18 cellular contexts compared by ENCODE assay signal in genomic region chr9:98009437-98009836, GRCh38. TPM values are rescaled to one million over a fixed set of nuclear protein-coding genes. Genes with fewer than 3 reads are reported as not detected.
DNase-seq lines count a peak whose midpoint lies in the region; ATAC-seq, FAIRE-seq and TF ChIP-seq lines count a peak whose summit lies in the region.
"Had no signal": no experiment of that assay in that cellular context is flagged by ENCODE, and none has a peak within 500 bp of the region (broad histone marks: within the 10 kb centered on the region; RNA-seq: fewer than 3 reads in every experiment).

No MANE protein-coding gene starts in this region.

- no peak for TF ChIP-seq EP300 in GM12878 (IDR thresholded peaks at IDR 0.05; ENCODE audit: borderline replicate concordance in 1 of 2, control insufficient read depth in 1 of 2, low read depth in 2 of 2, low read length in 2 of 2)

- H3K9me3 ChIP-seq in BLaER1 treated with 17β-estradiol and CSF1 and Interleukin-3, amounts not matched to agents 10 nM and 100 nM (replicated peaks in 1 of 11): no peaks in the 10 kb centered on the region
- H3K9me3 ChIP-seq in GM12878 (replicated peaks; ENCODE audit: control insufficient read depth, insufficient read depth, low read length): no peaks in the 10 kb centered on the region
- H3K9me3 ChIP-seq: ovary had no signal

- in situ Hi-C loops in G401 (cut with HindIII; ENCODE audit: low sequenced_read_pairs) (no loop called here), GM12878 (cut with MboI) (no loop called here)

- intact Hi-C loops in GM12878 (cut with micrococcal nuclease; ENCODE audit: unreplicated experiment): no loop called here

- no peak for FAIRE-seq in GM12878 (lab: Jason Lieb, UNC)

- peaks cover 22 to 97% (median 83%) of the 10 kb centered on the region in 11 experiments; a peak in 21 of 22 replicates for H4K20me1 ChIP-seq in BLaER1 treated with 17β-estradiol and CSF1 and Interleukin-3, amounts not matched to agents 10 nM and 100 nM
- no peaks in the 10 kb centered on the region for H4K20me1 ChIP-seq in GM12878 (ENCODE audit: control insufficient read depth, insufficient read depth)

- peak overlapping the region; percentile 14 to 71 (median 53) for H3K4me2 ChIP-seq in BLaER1 treated with 17β-estradiol and CSF1 and Interleukin-3, amounts not matched to agents 10 nM and 100 nM
- no peak overlapping the region for H3K4me2 ChIP-seq in GM12878 (ENCODE audit: control insufficient read depth, insufficient read depth)

- H3K27me3 Mint-ChIP-seq in naive thymus-derived CD8-positive, alpha-beta T cell: no peaks in the 10 kb centered on the region

- no peaks in the 10 kb centered on the region for H3K9me3 Mint-ChIP-seq in naive thymus-derived CD8-positive, alpha-beta T cell

- H3K4me3 ChIP-seq in BLaER1 treated with 17β-estradiol and CSF1 and Interleukin-3, amounts not matched to agents 10 nM and 100 nM: no peak overlapping the region
- no peak overlapping the region for H3K4me3 ChIP-seq in GM12878
- H3K4me3 ChIP-seq: GM23248, ovary had no signal

- H3K4me1 Mint-ChIP-seq in naive thymus-derived CD8-positive, alpha-beta T cell: peaks cover 21 to 32% (median 26%) of the 10 kb centered on the region in 4 donors

- ATAC-seq in GM12878: no peak
- ATAC-seq in naive thymus-derived CD8-positive, alpha-beta T cell: no peak
- ATAC-seq in GM21723 (IDR thresholded peaks at IDR 0.05; ENCODE audit: unreplicated experiment): no peak

- H3K36me3 ChIP-seq in BLaER1 treated with 17β-estradiol and CSF1 and Interleukin-3, amounts not matched to agents 10 nM and 100 nM: peaks cover 95 to 100% (median 100%) of the 10 kb centered on the region in 11 experiments
- H3K36me3 ChIP-seq in GM12878 (ENCODE audit: control insufficient read depth in 2 of 2, insufficient read depth in 2 of 2, low read length in 1 of 2): peaks cover 43 to 51% of the 10 kb centered on the region in 2 experiments
- H3K36me3 ChIP-seq: ovary had no signal

- peaks cover 24 to 59% (median 38%) of the 10 kb centered on the region in 10 experiments for H3K4me1 ChIP-seq in BLaER1 treated with 17β-estradiol and CSF1 and Interleukin-3, amounts not matched to agents 10 nM and 100 nM
- H3K4me1 ChIP-seq in GM12878 (ENCODE audit: control insufficient read depth, insufficient read depth, low read length): no peaks in the 10 kb centered on the region

- H3K79me2 ChIP-seq in GM12878 (ENCODE audit: control insufficient read depth, insufficient read depth, low read length): peaks cover 1% of the 10 kb centered on the region

- DNase-seq in G401 (ENCODE audit: low spot score): peak; percentile 33
- DNase-seq in GM12878 (ENCODE audit: low read depth, low spot score): no peak
- DNase-seq in naive thymus-derived CD8-positive, alpha-beta T cell: no peak
- DNase-seq in HEK293T (ENCODE audit: extremely low spot score): no peak
- DNase-seq in DMS 273 treated with DMSO at 0.1 percent for 48 hours (lab: John Stamatoyannopoulos, UW): no peak
- DNase-seq: AML-193; effector CD8-positive, alpha-beta T cell; GM23248; kidney glomerular epithelial cell; midbrain; NCI-H1930; NCI-H446 treated with DMSO at 0.1 percent for 48 hours; ovary; SHP77 treated with DMSO at 0.1 percent for 48 hours; stimulated activated CD4-positive, alpha-beta T cell treated with anti-CD3 and anti-CD28 coated beads, Interleukin-4, amount 100 ng/mL, for 24 hours; T-helper 9 cell had no signal

- CTCF ChIA-PET in GM12878 (lab: Yijun Ruan, JAX) (interaction anchor here (0.7 kb wide), 1 partner anchor 26 kb away, joined by 4 read pairs; the partner anchor contains the start of gene ANP32B), HEK293T (lab: Yijun Ruan, JAX) (no interaction called here)

- RAD21 ChIA-PET in GM12878 (lab: Charles Lee; ENCODE audit: unreplicated experiment): no interaction called here

- H2AFZ ChIP-seq in GM12878 (ENCODE audit: control insufficient read depth, low read depth, low read length): no peak overlapping the region
- H2AFZ ChIP-seq: GM23248 had no signal

- peaks cover 0 to 94% (median 23%) of the 10 kb centered on the region in 3 donors for H3K36me3 Mint-ChIP-seq in naive thymus-derived CD8-positive, alpha-beta T cell

- TF ChIP-seq CTCF in GM12878 (IDR thresholded peaks at IDR 0.05 in 2 of 3, conservative IDR thresholded peaks at IDR 0.05 in 1 of 3; ENCODE audit: control insufficient read depth in 2 of 3, extremely low read depth in 1 of 3, insufficient read depth in 1 of 3, low read depth in 3 of 3, low read length in 3 of 3): no peak

- 76% methylated on average over 6 of the region's 6 CpGs for WGBS in GM12878 (ENCODE audit: insufficient coverage, insufficient replicate concordance, low lambda C conversion rate, missing lambda C conversion rate)

- TF ChIP-seq RAD21 in GM12878 (IDR thresholded peaks at IDR 0.05; ENCODE audit: insufficient read depth, low read depth, low read length): no peak

- POLR2A ChIA-PET in GM12878 (lab: Charles Lee): no interaction called here
- POLR2A ChIA-PET in naive thymus-derived CD8-positive, alpha-beta T cell (lab: Charles Lee): no interaction called here
- POLR2A ChIA-PET in HEK293T (lab: Yijun Ruan, JAX): no interaction called here

- BruUV-seq in GM12878 (replicated peaks; lab: Mats Ljungman, UMichigan): no TSS peak

- H3K4me3 Mint-ChIP-seq in naive thymus-derived CD8-positive, alpha-beta T cell: peak overlapping the region in 2 of 10 donors; percentile 5 to 28

- H3K27me3 ChIP-seq in BLaER1 treated with 17β-estradiol and CSF1 and Interleukin-3, amounts not matched to agents 10 nM and 100 nM: no peaks in the 10 kb centered on the region
- H3K27me3 ChIP-seq in GM12878 (replicated peaks in 1 of 2; ENCODE audit: control insufficient read depth in 2 of 2, insufficient read depth in 2 of 2, low read length in 1 of 2): no peaks in the 10 kb centered on the region
- H3K27me3 ChIP-seq: ovary had no signal

- H3K9ac ChIP-seq in BLaER1 treated with 17β-estradiol and CSF1 and Interleukin-3, amounts not matched to agents 10 nM and 100 nM: no peak overlapping the region; a peak in 2 of 22 replicates
- H3K9ac ChIP-seq in GM12878 (ENCODE audit: control insufficient read depth, insufficient read depth, low read length): no peak overlapping the region
- H3K9ac ChIP-seq: GM23248 had no signal

- peak; percentile 35; the same call in 1 of the 2 replicates for TF ChIP-seq POLR2A in GM12878 (IDR thresholded peaks at IDR 0.05; ENCODE audit: low read depth, low read length)

- SMC1A ChIA-PET in GM12878 (lab: Charles Lee; ENCODE audit: uncharacterized antibody, unreplicated experiment): no interaction called here

- H3K27ac Mint-ChIP-seq in naive thymus-derived CD8-positive, alpha-beta T cell: peak overlapping the region in 7 of 10 donors; percentile 14 to 87 (median 65)

- H3K27ac ChIP-seq in BLaER1 treated with 17β-estradiol and CSF1 and Interleukin-3, amounts not matched to agents 10 nM and 100 nM: peak overlapping the region in 4 of 11 experiments; percentile 7 to 52 (median 30); a peak in 6 of 22 replicates
- H3K27ac ChIP-seq in GM12878 (ENCODE audit: control insufficient read depth, insufficient read depth): no peak overlapping the region
- H3K27ac ChIP-seq: ovary had no signal

TF ChIP-seq in HEK293T, 16 proteins besides CTCF, POLR2A, EP300 and RAD21:
- no peak for TF ChIP-seq SP1 (IDR thresholded peaks at IDR 0.05)
- TF ChIP-seq ELF4 (IDR thresholded peaks at IDR 0.05): no peak
- TF ChIP-seq LEF1 (IDR thresholded peaks at IDR 0.05; ENCODE audit: borderline replicate concordance): no peak

RNA-seq across cellular contexts. Expression of gene ANP32B, which starts 26.3 kb away (rescaled TPM):
- 8.4 and 10.2 TPM in 2 replicates for total RNA-seq in G401 (2014; rRNA removed; shearing (Covaris generic))
- 19.4 and 27.4 TPM in 2 replicates for total RNA-seq in GM12878 (2013; cell fraction: nucleolus; rRNA removed)
- total RNA-seq in GM12878 (2014; rRNA removed): 20.4 and 24.5 TPM in 2 replicates
- 34.4 and 41.8 TPM in 2 replicates for total RNA-seq in GM12878 (2014; rRNA removed; fragmentation: Illumina TruSeq; extraction: Trizol)
- 239 and 244 TPM in 2 replicates for total RNA-seq in GM12878 (2021)
- 190 TPM for polyA plus RNA-seq in GM12878 (2011; ENCODE audit: low read depth)
- 79.8 and 96.4 TPM in 2 replicates for polyA plus RNA-seq in GM12878 (2011; rRNA removed)
- polyA plus RNA-seq in GM12878 (2011; cell fraction: cytosol; rRNA removed): 27.8 and 36.5 TPM in 2 replicates
- 28.7 and 45.7 TPM in 2 replicates for polyA plus RNA-seq in GM12878 (2011; cell fraction: nucleus; rRNA removed)
- 332 and 355 TPM in 2 replicates for polyA plus RNA-seq in GM12878 (2012)
- 419 and 544 TPM in 2 replicates for polyA plus RNA-seq in GM12878 (2014; fragmentation: Illumina TruSeq; extraction: Trizol)
- polyA plus RNA-seq in GM12878 (2014; fragmentation: Nextera tagmentation; extraction: Ambion mirVana): 100 to 1,000 TPM in 1 of 2 experiments, 10 to 100 TPM in 1; 85.9 to 204 TPM
- 138 and 143 TPM in 2 replicates for polyA plus RNA-seq in GM12878 (2014; rRNA removed)
- 100 to 1,000 TPM; 272 to 284 TPM for polyA plus RNA-seq in GM12878 (2016; fragmentation: Nextera tagmentation; extraction: Ambion mirVana)
- polyA minus RNA-seq in GM12878 (2011; rRNA and poly(A)+ RNA removed): 28.0 and 32.2 TPM in 2 replicates
- 41.0 and 41.8 TPM in 2 replicates for polyA minus RNA-seq in GM12878 (2011; cell fraction: cytosol; rRNA and poly(A)+ RNA removed)
- 16.4 and 40.0 TPM in 2 replicates for polyA minus RNA-seq in GM12878 (2011; cell fraction: nucleus; rRNA and poly(A)+ RNA removed)
- 100 to 1,000 TPM; 200 to 205 TPM for total RNA-seq in naive thymus-derived CD8-positive, alpha-beta T cell
- polyA plus RNA-seq in naive thymus-derived CD8-positive, alpha-beta T cell: 100 to 1,000 TPM in 2 of 3 donors, 10 to 100 TPM in 1; 87.8 to 110 (median 108) TPM

RNA-seq across cellular contexts. Expression of gene NANS, which starts 47.1 kb away (rescaled TPM):
- total RNA-seq in G401 (2014; rRNA removed; shearing (Covaris generic)): 122 and 147 TPM in 2 replicates
- 28.4 and 33.0 TPM in 2 replicates for total RNA-seq in GM12878 (2013; cell fraction: nucleolus; rRNA removed)
- total RNA-seq in GM12878 (2014; rRNA removed): 64.8 and 68.3 TPM in 2 replicates
- 52.3 and 55.5 TPM in 2 replicates for total RNA-seq in GM12878 (2014; rRNA removed; fragmentation: Illumina TruSeq; extraction: Trizol)
- total RNA-seq in GM12878 (2021): 47.8 and 49.1 TPM in 2 replicates
- polyA plus RNA-seq in GM12878 (2011; ENCODE audit: low read depth): 55.9 TPM
- polyA plus RNA-seq in GM12878 (2011; rRNA removed): 37.9 and 44.6 TPM in 2 replicates
- 51.9 and 54.2 TPM in 2 replicates for polyA plus RNA-seq in GM12878 (2011; cell fraction: cytosol; rRNA removed)
- polyA plus RNA-seq in GM12878 (2011; cell fraction: nucleus; rRNA removed): 23.3 and 29.3 TPM in 2 replicates
- polyA plus RNA-seq in GM12878 (2012): 56.9 and 74.3 TPM in 2 replicates
- polyA plus RNA-seq in GM12878 (2014; fragmentation: Illumina TruSeq; extraction: Trizol): 47.8 and 48.8 TPM in 2 replicates
- 10 to 100 TPM; 21.0 to 26.1 TPM for polyA plus RNA-seq in GM12878 (2014; fragmentation: Nextera tagmentation; extraction: Ambion mirVana)
- polyA plus RNA-seq in GM12878 (2014; rRNA removed): 55.6 and 56.5 TPM in 2 replicates
- polyA plus RNA-seq in GM12878 (2016; fragmentation: Nextera tagmentation; extraction: Ambion mirVana): 100 to 1,000 TPM; 109 to 126 TPM
- 31.5 and 44.8 TPM in 2 replicates for polyA minus RNA-seq in GM12878 (2011; rRNA and poly(A)+ RNA removed)
- 9.8 and 10.0 TPM in 2 replicates for polyA minus RNA-seq in GM12878 (2011; cell fraction: cytosol; rRNA and poly(A)+ RNA removed)
- polyA minus RNA-seq in GM12878 (2011; cell fraction: nucleus; rRNA and poly(A)+ RNA removed): 10.2 and 27.1 TPM in 2 replicates
- 10 to 100 TPM; 15.0 to 15.7 TPM for total RNA-seq in naive thymus-derived CD8-positive, alpha-beta T cell
- polyA plus RNA-seq in naive thymus-derived CD8-positive, alpha-beta T cell: 10 to 100 TPM; 28.9 to 32.4 (median 30.9) TPM
